In the genomic region with DNA sequence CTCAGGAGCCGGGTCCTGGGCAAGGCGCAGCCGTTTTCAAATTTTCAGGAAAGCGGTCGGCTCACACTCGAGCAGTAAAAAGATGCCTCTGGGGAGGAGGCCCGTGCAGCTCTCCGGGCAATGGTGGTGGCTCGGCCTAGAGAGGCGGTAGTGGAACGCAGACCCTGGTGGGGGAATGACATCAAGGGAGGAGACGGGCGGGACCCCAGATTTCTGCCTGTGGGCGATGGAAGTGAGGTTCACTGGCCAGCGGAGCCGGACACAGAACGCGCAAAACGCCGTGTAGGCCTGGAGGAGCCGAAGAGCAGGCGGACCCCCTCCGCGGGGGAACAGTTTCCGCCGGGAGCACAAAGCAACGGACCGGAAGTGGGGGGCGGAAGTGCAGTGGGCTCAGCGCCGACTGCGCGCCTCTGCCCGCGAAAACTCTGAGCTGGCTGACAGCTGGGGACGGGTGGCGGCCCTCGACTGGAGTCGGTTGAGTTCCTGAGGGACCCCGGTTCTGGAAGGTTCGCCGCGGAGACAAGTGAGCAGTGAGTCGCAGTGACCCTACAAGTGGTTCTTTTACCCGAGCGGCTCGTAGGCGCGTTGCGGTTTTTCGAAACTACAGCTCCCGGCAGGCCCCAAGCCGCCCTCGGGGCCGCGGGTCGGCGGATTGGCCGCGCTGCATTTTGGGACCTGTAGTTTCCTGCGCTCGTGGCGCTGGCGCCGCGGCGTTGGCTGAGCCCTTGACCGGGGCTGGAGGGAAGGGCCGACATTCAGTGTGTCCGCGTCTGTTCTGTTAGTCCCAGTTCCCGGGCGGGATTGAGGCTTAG, we compare ENCODE assay signal across 1 cellular context.
TF ChIP-seq lines count a peak whose summit lies in the region.

A gene with protein sequence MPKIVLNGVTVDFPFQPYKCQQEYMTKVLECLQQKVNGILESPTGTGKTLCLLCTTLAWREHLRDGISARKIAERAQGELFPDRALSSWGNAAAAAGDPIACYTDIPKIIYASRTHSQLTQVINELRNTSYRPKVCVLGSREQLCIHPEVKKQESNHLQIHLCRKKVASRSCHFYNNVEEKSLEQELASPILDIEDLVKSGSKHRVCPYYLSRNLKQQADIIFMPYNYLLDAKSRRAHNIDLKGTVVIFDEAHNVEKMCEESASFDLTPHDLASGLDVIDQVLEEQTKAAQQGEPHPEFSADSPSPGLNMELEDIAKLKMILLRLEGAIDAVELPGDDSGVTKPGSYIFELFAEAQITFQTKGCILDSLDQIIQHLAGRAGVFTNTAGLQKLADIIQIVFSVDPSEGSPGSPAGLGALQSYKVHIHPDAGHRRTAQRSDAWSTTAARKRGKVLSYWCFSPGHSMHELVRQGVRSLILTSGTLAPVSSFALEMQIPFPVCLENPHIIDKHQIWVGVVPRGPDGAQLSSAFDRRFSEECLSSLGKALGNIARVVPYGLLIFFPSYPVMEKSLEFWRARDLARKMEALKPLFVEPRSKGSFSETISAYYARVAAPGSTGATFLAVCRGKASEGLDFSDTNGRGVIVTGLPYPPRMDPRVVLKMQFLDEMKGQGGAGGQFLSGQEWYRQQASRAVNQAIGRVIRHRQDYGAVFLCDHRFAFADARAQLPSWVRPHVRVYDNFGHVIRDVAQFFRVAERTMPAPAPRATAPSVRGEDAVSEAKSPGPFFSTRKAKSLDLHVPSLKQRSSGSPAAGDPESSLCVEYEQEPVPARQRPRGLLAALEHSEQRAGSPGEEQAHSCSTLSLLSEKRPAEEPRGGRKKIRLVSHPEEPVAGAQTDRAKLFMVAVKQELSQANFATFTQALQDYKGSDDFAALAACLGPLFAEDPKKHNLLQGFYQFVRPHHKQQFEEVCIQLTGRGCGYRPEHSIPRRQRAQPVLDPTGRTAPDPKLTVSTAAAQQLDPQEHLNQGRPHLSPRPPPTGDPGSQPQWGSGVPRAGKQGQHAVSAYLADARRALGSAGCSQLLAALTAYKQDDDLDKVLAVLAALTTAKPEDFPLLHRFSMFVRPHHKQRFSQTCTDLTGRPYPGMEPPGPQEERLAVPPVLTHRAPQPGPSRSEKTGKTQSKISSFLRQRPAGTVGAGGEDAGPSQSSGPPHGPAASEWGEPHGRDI (N-terminal part only) (plus strand): TSS at position 376 of the 812 bp plus-strand sequence. CDS start 1,091 bp downstream, outside the sequence.

TF ChIP-seq in HepG2, 621 proteins besides CTCF, POLR2A, EP300 and RAD21 (continued from another document and continues in another):
- TF ChIP-seq, protein P1, sequence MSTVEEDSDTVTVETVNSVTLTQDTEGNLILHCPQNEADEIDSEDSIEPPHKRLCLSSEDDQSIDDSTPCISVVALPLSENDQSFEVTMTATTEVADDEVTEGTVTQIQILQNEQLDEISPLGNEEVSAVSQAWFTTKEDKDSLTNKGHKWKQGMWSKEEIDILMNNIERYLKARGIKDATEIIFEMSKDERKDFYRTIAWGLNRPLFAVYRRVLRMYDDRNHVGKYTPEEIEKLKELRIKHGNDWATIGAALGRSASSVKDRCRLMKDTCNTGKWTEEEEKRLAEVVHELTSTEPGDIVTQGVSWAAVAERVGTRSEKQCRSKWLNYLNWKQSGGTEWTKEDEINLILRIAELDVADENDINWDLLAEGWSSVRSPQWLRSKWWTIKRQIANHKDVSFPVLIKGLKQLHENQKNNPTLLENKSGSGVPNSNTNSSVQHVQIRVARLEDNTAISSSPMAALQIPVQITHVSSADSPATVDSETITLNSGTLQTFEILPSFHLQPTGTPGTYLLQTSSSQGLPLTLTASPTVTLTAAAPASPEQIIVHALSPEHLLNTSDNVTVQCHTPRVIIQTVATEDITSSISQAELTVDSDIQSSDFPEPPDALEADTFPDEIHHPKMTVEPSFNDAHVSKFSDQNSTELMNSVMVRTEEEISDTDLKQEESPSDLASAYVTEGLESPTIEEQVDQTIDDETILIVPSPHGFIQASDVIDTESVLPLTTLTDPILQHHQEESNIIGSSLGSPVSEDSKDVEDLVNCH (CRISPR knock-in tag; IDR thresholded peaks at IDR 0.05), result 0 out of 2 replicates have a peak, but pooled peaks have one; percentile 14
- TF ChIP-seq, protein P2, sequence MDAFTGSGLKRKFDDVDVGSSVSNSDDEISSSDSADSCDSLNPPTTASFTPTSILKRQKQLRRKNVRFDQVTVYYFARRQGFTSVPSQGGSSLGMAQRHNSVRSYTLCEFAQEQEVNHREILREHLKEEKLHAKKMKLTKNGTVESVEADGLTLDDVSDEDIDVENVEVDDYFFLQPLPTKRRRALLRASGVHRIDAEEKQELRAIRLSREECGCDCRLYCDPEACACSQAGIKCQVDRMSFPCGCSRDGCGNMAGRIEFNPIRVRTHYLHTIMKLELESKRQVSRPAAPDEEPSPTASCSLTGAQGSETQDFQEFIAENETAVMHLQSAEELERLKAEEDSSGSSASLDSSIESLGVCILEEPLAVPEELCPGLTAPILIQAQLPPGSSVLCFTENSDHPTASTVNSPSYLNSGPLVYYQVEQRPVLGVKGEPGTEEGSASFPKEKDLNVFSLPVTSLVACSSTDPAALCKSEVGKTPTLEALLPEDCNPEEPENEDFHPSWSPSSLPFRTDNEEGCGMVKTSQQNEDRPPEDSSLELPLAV (CRISPR knock-in tag; conservative IDR thresholded peaks at IDR 0.05; ENCODE audit: low read depth), result no peak
- TF ChIP-seq ZNF432 (CRISPR knock-in tag; IDR thresholded peaks at IDR 0.05; ENCODE audit: borderline replicate concordance) (peak; percentile 89), ZNF282 (IDR thresholded peaks at IDR 0.05; ENCODE audit: partially characterized antibody) (no peak), SNAI1 (CRISPR knock-in tag; IDR thresholded peaks at IDR 0.05; ENCODE audit: borderline replicate concordance) (peak; percentile 82; the same call in 1 of the 2 replicates), ZNF329 (CRISPR knock-in tag; IDR thresholded peaks at IDR 0.05; ENCODE audit: low read depth) (peak; percentile 54; the same call in 1 of the 2 replicates), ELF4 (CRISPR knock-in tag; IDR thresholded peaks at IDR 0.05; ENCODE audit: borderline replicate concordance) (peak; percentile 79; the same call in 1 of the 2 replicates), MTA3 (CRISPR knock-in tag; IDR thresholded peaks at IDR 0.05) (no peak; the same call in 1 of the 2 replicates), ZEB1 (IDR thresholded peaks at IDR 0.05; ENCODE audit: insufficient replicate concordance, low read depth) (peak; percentile 92), ZNF775 (CRISPR knock-in tag; IDR thresholded peaks at IDR 0.05; ENCODE audit: borderline replicate concordance) (no peak), RAD51 (IDR thresholded peaks at IDR 0.05; ENCODE audit: borderline replicate concordance) (no peak), ZFP36L2 (CRISPR knock-in tag; IDR thresholded peaks at IDR 0.05) (peak; percentile 86), HDAC1 (CRISPR knock-in tag; IDR thresholded peaks at IDR 0.05) (peak; percentile 98), RFX3 (CRISPR knock-in tag; IDR thresholded peaks at IDR 0.05) (peak; percentile 42; the same call in 1 of the 2 replicates), ZNF260 (CRISPR knock-in tag; IDR thresholded peaks at IDR 0.05; ENCODE audit: borderline replicate concordance, low read depth) (no peak), CBX2 (IDR thresholded peaks at IDR 0.05; ENCODE audit: low read depth, low read length) (no peak), CBX2 (CRISPR knock-in tag; IDR thresholded peaks at IDR 0.05; ENCODE audit: low read depth) (no peak), SMAD3 (CRISPR knock-in tag; IDR thresholded peaks at IDR 0.05) (peak; percentile 85), MED1 (CRISPR knock-in tag; IDR thresholded peaks at IDR 0.05) (peak; percentile 82), ZNF570 (CRISPR knock-in tag; IDR thresholded peaks at IDR 0.05; ENCODE audit: borderline replicate concordance) (no peak), ZMYM2 (CRISPR knock-in tag; IDR thresholded peaks at IDR 0.05) (0 out of 2 replicates have a peak, but pooled peaks have one; percentile 72), ZNF567 (CRISPR knock-in tag; IDR thresholded peaks at IDR 0.05; ENCODE audit: borderline replicate concordance) (no peak; the same call in 1 of the 2 replicates), BRCA1 (CRISPR knock-in tag; IDR thresholded peaks at IDR 0.05) (peak; percentile 91), ZNF383 (CRISPR knock-in tag; IDR thresholded peaks at IDR 0.05; ENCODE audit: borderline replicate concordance) (peak; percentile 95), SP5 (CRISPR knock-in tag; IDR thresholded peaks at IDR 0.05; ENCODE audit: borderline replicate concordance, low read depth) (peak; percentile 35; the same call in 1 of the 2 replicates), PHB2 (IDR thresholded peaks at IDR 0.05; ENCODE audit: partially characterized antibody) (no peak)
- TF ChIP-seq, protein P3, sequence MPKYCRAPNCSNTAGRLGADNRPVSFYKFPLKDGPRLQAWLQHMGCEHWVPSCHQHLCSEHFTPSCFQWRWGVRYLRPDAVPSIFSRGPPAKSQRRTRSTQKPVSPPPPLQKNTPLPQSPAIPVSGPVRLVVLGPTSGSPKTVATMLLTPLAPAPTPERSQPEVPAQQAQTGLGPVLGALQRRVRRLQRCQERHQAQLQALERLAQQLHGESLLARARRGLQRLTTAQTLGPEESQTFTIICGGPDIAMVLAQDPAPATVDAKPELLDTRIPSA (CRISPR knock-in tag; IDR thresholded peaks at IDR 0.05; ENCODE audit: borderline replicate concordance), result peak; percentile 89; the same call in 1 of the 2 replicates
- TF ChIP-seq, protein P4, sequence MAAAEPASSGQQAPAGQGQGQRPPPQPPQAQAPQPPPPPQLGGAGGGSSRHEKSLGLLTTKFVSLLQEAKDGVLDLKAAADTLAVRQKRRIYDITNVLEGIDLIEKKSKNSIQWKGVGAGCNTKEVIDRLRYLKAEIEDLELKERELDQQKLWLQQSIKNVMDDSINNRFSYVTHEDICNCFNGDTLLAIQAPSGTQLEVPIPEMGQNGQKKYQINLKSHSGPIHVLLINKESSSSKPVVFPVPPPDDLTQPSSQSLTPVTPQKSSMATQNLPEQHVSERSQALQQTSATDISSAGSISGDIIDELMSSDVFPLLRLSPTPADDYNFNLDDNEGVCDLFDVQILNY (CRISPR knock-in tag; conservative IDR thresholded peaks at IDR 0.05), result peak; percentile 97
- TF ChIP-seq, protein P5, sequence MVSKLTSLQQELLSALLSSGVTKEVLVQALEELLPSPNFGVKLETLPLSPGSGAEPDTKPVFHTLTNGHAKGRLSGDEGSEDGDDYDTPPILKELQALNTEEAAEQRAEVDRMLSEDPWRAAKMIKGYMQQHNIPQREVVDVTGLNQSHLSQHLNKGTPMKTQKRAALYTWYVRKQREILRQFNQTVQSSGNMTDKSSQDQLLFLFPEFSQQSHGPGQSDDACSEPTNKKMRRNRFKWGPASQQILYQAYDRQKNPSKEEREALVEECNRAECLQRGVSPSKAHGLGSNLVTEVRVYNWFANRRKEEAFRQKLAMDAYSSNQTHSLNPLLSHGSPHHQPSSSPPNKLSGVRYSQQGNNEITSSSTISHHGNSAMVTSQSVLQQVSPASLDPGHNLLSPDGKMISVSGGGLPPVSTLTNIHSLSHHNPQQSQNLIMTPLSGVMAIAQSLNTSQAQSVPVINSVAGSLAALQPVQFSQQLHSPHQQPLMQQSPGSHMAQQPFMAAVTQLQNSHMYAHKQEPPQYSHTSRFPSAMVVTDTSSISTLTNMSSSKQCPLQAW (CRISPR knock-in tag; IDR thresholded peaks at IDR 0.05), result peak; percentile 95; the same call in 1 of the 2 replicates
- TF ChIP-seq, protein P6, sequence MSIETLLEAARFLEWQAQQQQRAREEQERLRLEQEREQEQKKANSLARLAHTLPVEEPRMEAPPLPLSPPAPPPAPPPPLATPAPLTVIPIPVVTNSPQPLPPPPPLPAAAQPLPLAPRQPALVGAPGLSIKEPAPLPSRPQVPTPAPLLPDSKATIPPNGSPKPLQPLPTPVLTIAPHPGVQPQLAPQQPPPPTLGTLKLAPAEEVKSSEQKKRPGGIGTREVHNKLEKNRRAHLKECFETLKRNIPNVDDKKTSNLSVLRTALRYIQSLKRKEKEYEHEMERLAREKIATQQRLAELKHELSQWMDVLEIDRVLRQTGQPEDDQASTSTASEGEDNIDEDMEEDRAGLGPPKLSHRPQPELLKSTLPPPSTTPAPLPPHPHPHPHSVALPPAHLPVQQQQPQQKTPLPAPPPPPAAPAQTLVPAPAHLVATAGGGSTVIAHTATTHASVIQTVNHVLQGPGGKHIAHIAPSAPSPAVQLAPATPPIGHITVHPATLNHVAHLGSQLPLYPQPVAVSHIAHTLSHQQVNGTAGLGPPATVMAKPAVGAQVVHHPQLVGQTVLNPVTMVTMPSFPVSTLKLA (IDR thresholded peaks at IDR 0.05), result peak; percentile 57
- TF ChIP-seq, protein P7, sequence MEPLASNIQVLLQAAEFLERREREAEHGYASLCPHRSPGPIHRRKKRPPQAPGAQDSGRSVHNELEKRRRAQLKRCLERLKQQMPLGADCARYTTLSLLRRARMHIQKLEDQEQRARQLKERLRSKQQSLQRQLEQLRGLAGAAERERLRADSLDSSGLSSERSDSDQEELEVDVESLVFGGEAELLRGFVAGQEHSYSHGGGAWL (CRISPR knock-in tag; IDR thresholded peaks at IDR 0.05), result peak; percentile 95
- TF ChIP-seq, protein P8, sequence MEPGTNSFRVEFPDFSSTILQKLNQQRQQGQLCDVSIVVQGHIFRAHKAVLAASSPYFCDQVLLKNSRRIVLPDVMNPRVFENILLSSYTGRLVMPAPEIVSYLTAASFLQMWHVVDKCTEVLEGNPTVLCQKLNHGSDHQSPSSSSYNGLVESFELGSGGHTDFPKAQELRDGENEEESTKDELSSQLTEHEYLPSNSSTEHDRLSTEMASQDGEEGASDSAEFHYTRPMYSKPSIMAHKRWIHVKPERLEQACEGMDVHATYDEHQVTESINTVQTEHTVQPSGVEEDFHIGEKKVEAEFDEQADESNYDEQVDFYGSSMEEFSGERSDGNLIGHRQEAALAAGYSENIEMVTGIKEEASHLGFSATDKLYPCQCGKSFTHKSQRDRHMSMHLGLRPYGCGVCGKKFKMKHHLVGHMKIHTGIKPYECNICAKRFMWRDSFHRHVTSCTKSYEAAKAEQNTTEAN (CRISPR knock-in tag; conservative IDR thresholded peaks at IDR 0.05), result peak; percentile 80
- TF ChIP-seq, protein P9, sequence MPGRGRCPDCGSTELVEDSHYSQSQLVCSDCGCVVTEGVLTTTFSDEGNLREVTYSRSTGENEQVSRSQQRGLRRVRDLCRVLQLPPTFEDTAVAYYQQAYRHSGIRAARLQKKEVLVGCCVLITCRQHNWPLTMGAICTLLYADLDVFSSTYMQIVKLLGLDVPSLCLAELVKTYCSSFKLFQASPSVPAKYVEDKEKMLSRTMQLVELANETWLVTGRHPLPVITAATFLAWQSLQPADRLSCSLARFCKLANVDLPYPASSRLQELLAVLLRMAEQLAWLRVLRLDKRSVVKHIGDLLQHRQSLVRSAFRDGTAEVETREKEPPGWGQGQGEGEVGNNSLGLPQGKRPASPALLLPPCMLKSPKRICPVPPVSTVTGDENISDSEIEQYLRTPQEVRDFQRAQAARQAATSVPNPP (CRISPR knock-in tag; IDR thresholded peaks at IDR 0.05), result peak; percentile 94
- TF ChIP-seq, protein P10, sequence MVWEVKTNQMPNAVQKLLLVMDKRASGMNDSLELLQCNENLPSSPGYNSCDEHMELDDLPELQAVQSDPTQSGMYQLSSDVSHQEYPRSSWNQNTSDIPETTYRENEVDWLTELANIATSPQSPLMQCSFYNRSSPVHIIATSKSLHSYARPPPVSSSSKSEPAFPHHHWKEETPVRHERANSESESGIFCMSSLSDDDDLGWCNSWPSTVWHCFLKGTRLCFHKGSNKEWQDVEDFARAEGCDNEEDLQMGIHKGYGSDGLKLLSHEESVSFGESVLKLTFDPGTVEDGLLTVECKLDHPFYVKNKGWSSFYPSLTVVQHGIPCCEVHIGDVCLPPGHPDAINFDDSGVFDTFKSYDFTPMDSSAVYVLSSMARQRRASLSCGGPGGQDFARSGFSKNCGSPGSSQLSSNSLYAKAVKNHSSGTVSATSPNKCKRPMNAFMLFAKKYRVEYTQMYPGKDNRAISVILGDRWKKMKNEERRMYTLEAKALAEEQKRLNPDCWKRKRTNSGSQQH (CRISPR knock-in tag; IDR thresholded peaks at IDR 0.05; ENCODE audit: low read depth), result peak; percentile 99
